Comparison of ENCODE assay signal across 7 cellular contexts in the genomic region with DNA sequence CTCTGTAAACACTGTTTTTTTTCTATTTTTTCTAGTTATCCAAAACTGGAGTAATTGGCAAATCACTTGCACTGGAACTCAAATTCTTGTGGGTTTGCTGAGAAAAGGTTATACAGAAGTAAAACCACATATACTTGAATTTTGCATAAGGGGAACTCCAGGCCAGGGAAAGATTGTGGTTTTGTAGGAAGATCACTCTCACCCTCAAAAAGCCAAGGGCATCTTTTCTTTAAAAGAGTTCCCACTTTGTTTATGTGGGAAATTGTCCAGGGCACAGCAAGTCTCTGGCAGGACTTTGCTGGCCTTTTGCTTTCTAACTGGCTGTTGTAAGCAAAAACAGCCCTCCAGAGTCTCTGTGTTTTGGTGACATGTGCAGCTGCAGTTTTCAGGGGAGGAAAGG.
DNase-seq lines count a peak whose midpoint lies in the region; ATAC-seq and TF ChIP-seq lines count a peak whose summit lies in the region.

No MANE protein-coding gene starts in this region.

- H3K36me3 ChIP-seq in left ventricle myocardium inferior (no peaks in the 10 kb centered on the region), OCI-LY7 (ENCODE audit: insufficient read depth, low read length) (no peaks in the 10 kb centered on the region)

- H3K9me3 ChIP-seq in left ventricle myocardium inferior (replicated peaks) (no peaks in the 10 kb centered on the region), OCI-LY7 (ENCODE audit: low read length) (no peaks in the 10 kb centered on the region)

- H4K20me1 ChIP-seq in OCI-LY7 (ENCODE audit: insufficient read depth, low read length) = no peaks in the 10 kb centered on the region

- POLR2A ChIA-PET in OCI-LY7 (lab: Charles Lee) = interaction anchor here (0.6 kb wide), 1 partner anchor 748 kb away, joined by 3 read pairs; no protein-coding TSS in a partner anchor

- H2AFZ ChIP-seq in OCI-LY7 (ENCODE audit: low read length) = no peak overlapping the region

- H3K27me3 ChIP-seq in left ventricle myocardium inferior (ENCODE audit: low read depth) = no peaks in the 10 kb centered on the region

- DNase-seq in SK-MEL-5 (ENCODE audit: low read depth, low spot score) (peak; percentile 50), left ventricle myocardium inferior (no peak), ureter (ENCODE audit: low spot score) (peak; percentile 43), OCI-LY7 (ENCODE audit: low spot score) (no peak)
- DNase-seq in activated naive CD4-positive, alpha-beta T cell treated with anti-CD3 and anti-CD28 coated beads, Interleukin-2, amount 50 U/mL, for 16 hours = no peak

- H3K4me3 ChIP-seq in left ventricle myocardium inferior (no peak overlapping the region), OCI-LY7 (ENCODE audit: low read depth, low read length, poor library complexity, severe bottlenecking) (no peak overlapping the region)

- BruUV-seq in OCI-LY7 (replicated peaks; lab: Mats Ljungman, UMichigan) = no TSS peak

- no peak for TF ChIP-seq CTCF in left ventricle myocardium inferior (IDR thresholded peaks at IDR 0.05; ENCODE audit: borderline replicate concordance)
- TF ChIP-seq CTCF in OCI-LY7 (conservative IDR thresholded peaks at IDR 0.05; ENCODE audit: low read length) = no peak

- H3K27ac ChIP-seq in left ventricle myocardium inferior (replicated peaks) (peak overlapping the region; percentile 54), OCI-LY7 (ENCODE audit: low read depth, low read length, poor library complexity, severe bottlenecking) (no peak overlapping the region)

- no peaks in the 10 kb centered on the region for H3K79me2 ChIP-seq in OCI-LY7 (ENCODE audit: insufficient read depth, low read depth, low read length)

- peak; percentile 74 for ATAC-seq in GM19025 (IDR thresholded peaks at IDR 0.05; ENCODE audit: low read depth, unreplicated experiment)
- ATAC-seq in HG02970 (IDR thresholded peaks at IDR 0.05; ENCODE audit: low FRiP score, unreplicated experiment) = peak; percentile 72

- H3K9me2 ChIP-seq in OCI-LY7 (ENCODE audit: insufficient read depth, low read length) = no peaks in the 10 kb centered on the region

- CTCF ChIA-PET in OCI-LY7 (lab: Charles Lee; ENCODE audit: unreplicated experiment) = no interaction called here

- in situ Hi-C loops in SK-MEL-5 (cut with HindIII; ENCODE audit: low pct_unique_long_range_greater_than_20kb, low sequenced_read_pairs) = no loop called here

- H3K4me1 ChIP-seq in left ventricle myocardium inferior = peaks cover 21% of the 10 kb centered on the region
- no peaks in the 10 kb centered on the region for H3K4me1 ChIP-seq in OCI-LY7 (ENCODE audit: insufficient read depth, low read length, poor library complexity, severe bottlenecking)

- H3K4me2 ChIP-seq in OCI-LY7 (ENCODE audit: low read length) = no peak overlapping the region; the same call in 1 of the 2 replicates

- intact Hi-C loops in left ventricle myocardium inferior (cut with micrococcal nuclease) = no loop called here
- intact Hi-C loops in OCI-LY7 (cut with micrococcal nuclease; ENCODE audit: unreplicated experiment) = no loop called here

Comparison
In these comparisons a context has a peak if more than half of its experiments do, and no peak if none do; other contexts are left out.
1. DNase-seq: peak in SK-MEL-5 (single experiment) and ureter (single experiment); none in left ventricle myocardium inferior (single experiment), OCI-LY7 (single experiment) and activated naive CD4-positive, alpha-beta T cell treated with anti-CD3 and anti-CD28 coated beads, Interleukin-2, amount 50 U/mL, for 16 hours (single experiment).